Comparison of ENCODE assay signal across 8 cellular contexts in the genomic region with DNA sequence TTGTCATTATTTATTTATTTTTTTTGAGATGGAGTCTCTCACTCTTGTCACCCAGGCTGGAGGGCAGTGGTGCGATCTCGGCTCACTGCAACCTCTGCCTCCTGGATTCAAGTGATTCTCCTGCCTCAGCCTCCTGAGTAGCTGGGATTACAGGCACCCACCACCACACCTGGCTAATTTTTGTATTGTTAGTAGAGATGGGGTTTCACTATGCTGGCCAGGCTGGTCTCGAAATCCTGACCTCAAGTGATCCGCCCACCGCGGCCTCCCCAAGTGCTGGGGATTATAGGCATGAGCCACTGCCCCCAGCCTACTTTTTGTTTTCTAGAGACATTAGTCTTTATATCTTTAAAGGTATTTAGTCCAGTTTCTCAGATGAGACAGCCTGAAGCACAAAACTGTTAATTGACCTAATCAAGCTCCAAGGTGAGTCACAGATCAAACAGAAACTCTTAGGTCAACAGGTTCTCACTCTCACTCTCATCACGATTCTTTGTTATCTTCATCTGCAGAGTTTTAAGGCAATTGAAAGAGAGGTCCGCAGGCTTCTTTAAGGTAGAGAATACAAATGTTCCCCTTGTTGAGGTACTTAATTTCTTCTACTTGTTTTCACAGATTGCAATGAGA. TPM values are rescaled to one million over a fixed set of nuclear protein-coding genes. Genes with fewer than 3 reads are reported as not detected.
A peak's percentile ranks its signal among the peaks of the same experiment; 100 is the strongest.
DNase-seq lines count a peak whose midpoint lies in the region; ATAC-seq, FAIRE-seq and TF ChIP-seq lines count a peak whose summit lies in the region.
"Not testable (repeated sequence)": the region's sequence is repeated elsewhere in the genome, so short reads cannot be mapped to it uniquely, and the experiment has no call there.

No MANE protein-coding gene starts in this region.

- not testable (repeated sequence) for TF ChIP-seq POLR2A in endothelial cell of umbilical vein (IDR thresholded peaks at IDR 0.05; ENCODE audit: low read depth, low read length); HepG2 (IDR thresholded peaks at IDR 0.05; ENCODE audit: insufficient read depth in 1 of 2, low read depth in 2 of 2, low read length in 2 of 2); transverse colon (IDR thresholded peaks at IDR 0.05)

- FAIRE-seq in endothelial cell of umbilical vein (lab: Jason Lieb, UNC); HepG2 (lab: Jason Lieb, UNC): not testable (repeated sequence)

- H2AK5ac ChIP-seq in trophoblast cell (ENCODE audit: low read length) = not testable (repeated sequence)

- H4K12ac ChIP-seq in trophoblast cell (ENCODE audit: low read depth, low read length) = not testable (repeated sequence)

- not testable (repeated sequence) for TF ChIP-seq CTCF in endothelial cell of umbilical vein (IDR thresholded peaks at IDR 0.05; ENCODE audit: extremely low read depth in 1 of 2, insufficient read depth in 1 of 2, low read depth in 1 of 2, low read length in 2 of 2); HepG2 (CRISPR knock-in tag; IDR thresholded peaks at IDR 0.05); transverse colon (IDR thresholded peaks at IDR 0.05)

- H3K9me3 ChIP-seq in endothelial cell of umbilical vein (replicated peaks; ENCODE audit: control insufficient read depth, insufficient read depth, low read length); HepG2 (ENCODE audit: low read length); trophoblast cell (ENCODE audit: insufficient read depth, low read depth, low read length); transverse colon: not testable (repeated sequence)

- WGBS in HepG2 (ENCODE audit: low lambda C conversion rate) = 84% methylated on average over 8 of the region's 8 CpGs
- WGBS in trophoblast cell (ENCODE audit: extremely low coverage, insufficient coverage, insufficient read length) = no CpG with 5 or more reads among the region's 8 CpGs
- WGBS in transverse colon (ENCODE audit: low coverage in 1 of 2), 2 donors = 82 to 92% methylated on average over 3 to 8 of the region's 8 CpGs

- POLR2A ChIA-PET in activated CD4-positive, alpha-beta memory T cell treated with anti-CD3 and anti-CD28 coated beads, Interleukin-2, amount 10 ng/mL, durations not matched to agents 7 days and 5 days (lab: Charles Lee) = interaction anchor here (1.6 kb wide), 1 partner anchor 11 kb away, joined by 8 read pairs; no protein-coding TSS in a partner anchor
- POLR2A ChIA-PET in endothelial cell of umbilical vein (lab: Charles Lee) (interaction anchor here (0.6 kb wide), 1 partner anchor 18 kb away, joined by 4 read pairs; no protein-coding TSS in a partner anchor), HepG2 (lab: Yijun Ruan, JAX) (interaction anchor here (3.8 kb wide), 1 partner anchor 15 kb away, joined by 15 read pairs; no protein-coding TSS in a partner anchor)

- CTCF ChIA-PET in activated CD4-positive, alpha-beta memory T cell treated with anti-CD3 and anti-CD28 coated beads, Interleukin-2, amount 10 ng/mL, durations not matched to agents 7 days and 5 days (lab: Charles Lee); HepG2 (lab: Yijun Ruan, JAX; ENCODE audit: low intra/inter-chr PET ratio, low total read pairs): not testable (repeated sequence)
- CTCF ChIA-PET in endothelial cell of umbilical vein (lab: Charles Lee) = interaction anchor here (0.7 kb wide), 1 partner anchor 10 kb away, joined by 3 read pairs; no protein-coding TSS in a partner anchor

- H3K23ac ChIP-seq in trophoblast cell (ENCODE audit: low read length) = not testable (repeated sequence)

- ATAC-seq in HepG2 = not testable (repeated sequence)

- not testable (repeated sequence) for H3K9ac ChIP-seq in endothelial cell of umbilical vein (replicated peaks; ENCODE audit: extremely low read depth, insufficient read depth, low read length); trophoblast cell (ENCODE audit: low read length)
- peak overlapping the region; percentile 96; the same call in 1 of the 2 replicates for H3K9ac ChIP-seq in HepG2 (ENCODE audit: insufficient read depth, low read depth, low read length)

- in situ Hi-C loops in HepG2 (cut with HindIII; ENCODE audit: extremely low pct_ligation_motif_present, low pct_unique_long_range_greater_than_20kb); transverse colon (cut with MboI; ENCODE audit: low pct_ligation_motif_present in 1 of 4, low pct_unique_long_range_greater_than_20kb in 1 of 4, low sequenced_read_pairs in 3 of 4): not testable (repeated sequence)

- H3K4me3 ChIP-seq in endothelial cell of umbilical vein (replicated peaks in 1 of 3; ENCODE audit: insufficient read depth in 1 of 3, low read depth in 1 of 3, low read length in 3 of 3); HepG2 (replicated peaks in 1 of 3; ENCODE audit: insufficient read depth in 1 of 3, low read depth in 2 of 3, low read length in 3 of 3); trophoblast cell (ENCODE audit: low read depth, low read length); transverse colon: not testable (repeated sequence)

- H2BK5ac ChIP-seq in trophoblast cell (ENCODE audit: low read depth, low read length, poor library complexity) = not testable (repeated sequence)

- H4K91ac ChIP-seq in trophoblast cell (ENCODE audit: low read depth, low read length) = not testable (repeated sequence)

- peak overlapping the region; percentile 54 for H3K4me2 ChIP-seq in endothelial cell of umbilical vein (ENCODE audit: insufficient read depth, low read length)
- H3K4me2 ChIP-seq in HepG2 (ENCODE audit: low read depth, low read length) = peak overlapping the region; percentile 97
- not testable (repeated sequence) for H3K4me2 ChIP-seq in trophoblast cell (ENCODE audit: low read length)

- not testable (repeated sequence) for H4K20me1 ChIP-seq in endothelial cell of umbilical vein (replicated peaks; ENCODE audit: control insufficient read depth, extremely low read depth, insufficient read depth, low read length)
- H4K20me1 ChIP-seq in HepG2 (ENCODE audit: insufficient read depth, low read length) = peaks cover 49% of the 10 kb centered on the region

- H2AFZ ChIP-seq in endothelial cell of umbilical vein (ENCODE audit: low read depth, low read length); HepG2 (ENCODE audit: low read length); trophoblast cell (ENCODE audit: insufficient read depth, low read length, poor library complexity): not testable (repeated sequence)

- H3K18ac ChIP-seq in trophoblast cell (ENCODE audit: low read length) = not testable (repeated sequence)

- H3K27ac Mint-ChIP-seq in activated CD4-positive, alpha-beta memory T cell treated with anti-CD3 and anti-CD28 coated beads, Interleukin-2, amount 10 ng/mL, durations not matched to agents 7 days and 5 days = peak overlapping the region; percentile 56
- H3K27ac Mint-ChIP-seq in activated naive CD8-positive, alpha-beta T cell treated with anti-CD3 and anti-CD28 coated beads for 36 hours = peak overlapping the region; percentile 69

- H3K36me3 ChIP-seq in endothelial cell of umbilical vein (ENCODE audit: control insufficient read depth in 2 of 2, extremely low read depth in 1 of 2, insufficient read depth in 2 of 2, low read length in 2 of 2) (peaks cover 11 to 16% of the 10 kb centered on the region in 2 experiments), HepG2 (replicated peaks in 1 of 2; ENCODE audit: control insufficient read depth in 1 of 2, insufficient read depth in 2 of 2, low read length in 2 of 2) (peaks cover 17 to 46% of the 10 kb centered on the region in 2 experiments), transverse colon (peaks cover 0 to 15% (median 7%) of the 10 kb centered on the region in 4 donors)
- not testable (repeated sequence) for H3K36me3 ChIP-seq in trophoblast cell (ENCODE audit: control insufficient read depth in 1 of 2, insufficient read depth in 2 of 2, low read length in 2 of 2)

- not testable (repeated sequence) for H3K9me1 ChIP-seq in endothelial cell of umbilical vein (replicated peaks; ENCODE audit: control insufficient read depth, extremely low read depth, insufficient read depth, low read length)

- not testable (repeated sequence) for H3K27me3 ChIP-seq in endothelial cell of umbilical vein (ENCODE audit: control insufficient read depth in 2 of 2, insufficient read depth in 2 of 2, low read length in 2 of 2); HepG2 (ENCODE audit: control insufficient read depth in 1 of 2, insufficient read depth in 2 of 2, low read length in 2 of 2); trophoblast cell (ENCODE audit: insufficient read depth, low read length); transverse colon

- H3K4me1 ChIP-seq in endothelial cell of umbilical vein (ENCODE audit: control insufficient read depth, extremely low read depth, insufficient read depth, low read length) = peaks cover 56% of the 10 kb centered on the region
- H3K4me1 ChIP-seq in HepG2 (ENCODE audit: insufficient read depth, low read length) = peaks cover 72% of the 10 kb centered on the region
- peaks cover 2 to 17% of the 10 kb centered on the region in 2 experiments for H3K4me1 ChIP-seq in trophoblast cell (ENCODE audit: control insufficient read depth in 1 of 2, insufficient read depth in 2 of 2, low read length in 2 of 2)
- peaks cover 31 to 77% (median 51%) of the 10 kb centered on the region in 4 donors for H3K4me1 ChIP-seq in transverse colon

- peak overlapping the region; percentile 64 for H3K4ac ChIP-seq in trophoblast cell (ENCODE audit: low read depth, low read length)

- H2BK120ac ChIP-seq in trophoblast cell (ENCODE audit: insufficient read depth, low read length, poor library complexity) = not testable (repeated sequence)

- H3K14ac ChIP-seq in trophoblast cell (ENCODE audit: low read length) = not testable (repeated sequence)

- H2BK12ac ChIP-seq in trophoblast cell (ENCODE audit: low read length) = not testable (repeated sequence)

- not testable (repeated sequence) for H3K79me1 ChIP-seq in trophoblast cell (ENCODE audit: low read length)

- not testable (repeated sequence) for TF ChIP-seq EP300 in HepG2 (IDR thresholded peaks at IDR 0.05; ENCODE audit: low read depth in 2 of 2, low read length in 2 of 2); HepG2 (CRISPR knock-in tag; IDR thresholded peaks at IDR 0.05; ENCODE audit: borderline replicate concordance); transverse colon (IDR thresholded peaks at IDR 0.05; ENCODE audit: low read depth)

- H4K8ac ChIP-seq in trophoblast cell (ENCODE audit: low read depth, low read length) = not testable (repeated sequence)

- H3K9me3 Mint-ChIP-seq in activated CD4-positive, alpha-beta memory T cell treated with anti-CD3 and anti-CD28 coated beads, Interleukin-2, amount 10 ng/mL, durations not matched to agents 7 days and 5 days; activated naive CD8-positive, alpha-beta T cell treated with anti-CD3 and anti-CD28 coated beads for 36 hours: not testable (repeated sequence)

- not testable (repeated sequence) for H3K4me3 Mint-ChIP-seq in activated CD4-positive, alpha-beta memory T cell treated with anti-CD3 and anti-CD28 coated beads, Interleukin-2, amount 10 ng/mL, durations not matched to agents 7 days and 5 days; activated naive CD8-positive, alpha-beta T cell treated with anti-CD3 and anti-CD28 coated beads for 36 hours

- not testable (repeated sequence) for TF ChIP-seq RAD21 in HepG2 (CRISPR knock-in tag; IDR thresholded peaks at IDR 0.05)

- intact Hi-C loops in endothelial cell of umbilical vein (cut with micrococcal nuclease); HepG2 (cut with micrococcal nuclease; ENCODE audit: unreplicated experiment); transverse colon (cut with DNase I; ENCODE audit: low total_unique reads): not testable (repeated sequence)

- H3K4me1 Mint-ChIP-seq in activated CD4-positive, alpha-beta memory T cell treated with anti-CD3 and anti-CD28 coated beads, Interleukin-2, amount 10 ng/mL, durations not matched to agents 7 days and 5 days = peaks cover 79% of the 10 kb centered on the region
- peaks cover 75% of the 10 kb centered on the region for H3K4me1 Mint-ChIP-seq in activated naive CD8-positive, alpha-beta T cell treated with anti-CD3 and anti-CD28 coated beads for 36 hours

- peaks cover 97% of the 10 kb centered on the region for H3K79me2 ChIP-seq in endothelial cell of umbilical vein (ENCODE audit: control insufficient read depth, insufficient read depth, low read length)
- H3K79me2 ChIP-seq in HepG2 (ENCODE audit: insufficient read depth, low read length) = peaks cover 95% of the 10 kb centered on the region
- H3K79me2 ChIP-seq in trophoblast cell (ENCODE audit: control insufficient read depth, insufficient read depth, low read length, poor library complexity) = not testable (repeated sequence)

- H3K27me3 Mint-ChIP-seq in activated CD4-positive, alpha-beta memory T cell treated with anti-CD3 and anti-CD28 coated beads, Interleukin-2, amount 10 ng/mL, durations not matched to agents 7 days and 5 days; activated naive CD8-positive, alpha-beta T cell treated with anti-CD3 and anti-CD28 coated beads for 36 hours: not testable (repeated sequence)

- BruUV-seq in endothelial cell of umbilical vein (replicated peaks; lab: Mats Ljungman, UMichigan); HepG2 (replicated peaks; lab: Mats Ljungman, UMichigan): not testable (repeated sequence)

- H3K27ac ChIP-seq in endothelial cell of umbilical vein (ENCODE audit: insufficient read depth, low read depth, low read length) (peak overlapping the region; percentile 80), HepG2 (ENCODE audit: extremely low read length, insufficient read depth, low read length) (peak overlapping the region; percentile 85), transverse colon (peak overlapping the region; percentile 92 to 96 (median 94))
- H3K27ac ChIP-seq in trophoblast cell (ENCODE audit: low read depth, low read length) = not testable (repeated sequence)

- H3K36me3 Mint-ChIP-seq in activated CD4-positive, alpha-beta memory T cell treated with anti-CD3 and anti-CD28 coated beads, Interleukin-2, amount 10 ng/mL, durations not matched to agents 7 days and 5 days (ENCODE audit: low read depth) = peaks cover 71% of the 10 kb centered on the region
- H3K36me3 Mint-ChIP-seq in activated naive CD8-positive, alpha-beta T cell treated with anti-CD3 and anti-CD28 coated beads for 36 hours = peaks cover 67% of the 10 kb centered on the region

- peak; percentile 40 for DNase-seq in DMS53 treated with DMSO at 0.1 percent for 48 hours (lab: John Stamatoyannopoulos, UW; ENCODE audit: unreplicated experiment)
- DNase-seq in NCI-H69 (lab: John Stamatoyannopoulos, UW) = peak; percentile 28
- not testable (repeated sequence) for DNase-seq in activated CD4-positive, alpha-beta memory T cell treated with anti-CD3 and anti-CD28 coated beads, Interleukin-2, amount 10 ng/mL, durations not matched to agents 7 days and 5 days; activated naive CD8-positive, alpha-beta T cell treated with anti-CD3 and anti-CD28 coated beads for 36 hours; endothelial cell of umbilical vein (ENCODE audit: low read depth, low spot score); trophoblast cell; transverse colon
- peak; percentile 52 for DNase-seq in HepG2 (ENCODE audit: low spot score)

- dilution Hi-C loops in endothelial cell of umbilical vein (cut with MboI; ENCODE audit: extremely low pct_ligation_motif_present, low sequenced_read_pairs) = not testable (repeated sequence)

RNA-seq across cellular contexts. Expression of gene CDR2, which starts 6.1 kb away (rescaled TPM):
- 10 to 100 TPM; 43.1 to 43.9 TPM for total RNA-seq in activated CD4-positive, alpha-beta memory T cell treated with anti-CD3 and anti-CD28 coated beads, Interleukin-2, amount 10 ng/mL, durations not matched to agents 7 days and 5 days
- 10 to 100 TPM; 31.6 to 34.7 TPM for total RNA-seq in activated naive CD8-positive, alpha-beta T cell treated with anti-CD3 and anti-CD28 coated beads for 36 hours
- total RNA-seq in endothelial cell of umbilical vein (58.9 and 61.9 TPM in 2 replicates), HepG2 (2016; rRNA removed; fragmentation: Illumina TruSeq; extraction: Trizol) (59.0 and 76.7 TPM in 2 replicates), transverse colon (100 to 1,000 TPM in 1 of 4 donors, 10 to 100 TPM in 3; 21.7 to 317 (median 24.1) TPM)
- polyA plus RNA-seq in endothelial cell of umbilical vein (29.7 and 35.3 TPM in 2 replicates), HepG2 (2011; rRNA removed) (67.5 and 78.9 TPM in 2 replicates)
- 48.8 and 51.7 TPM in 2 replicates for polyA plus RNA-seq in endothelial cell of umbilical vein (2011; cell fraction: cytosol; rRNA removed)
- 43.0 and 46.3 TPM in 2 replicates for polyA plus RNA-seq in endothelial cell of umbilical vein (2011; cell fraction: nucleus; rRNA removed)
- 39.2 and 43.2 TPM in 2 replicates for polyA plus RNA-seq in endothelial cell of umbilical vein (2012)
- 42.5 and 44.7 TPM in 2 replicates for polyA minus RNA-seq in endothelial cell of umbilical vein
- 8.6 TPM for polyA minus RNA-seq in endothelial cell of umbilical vein (2011; cell fraction: cytosol; rRNA and poly(A)+ RNA removed)
- polyA minus RNA-seq in endothelial cell of umbilical vein (2011; cell fraction: nucleus; rRNA and poly(A)+ RNA removed) = 19.7 and 22.6 TPM in 2 replicates
- 20.7 and 23.8 TPM in 2 replicates for total RNA-seq in HepG2 (2016; cell fraction: cytosol; rRNA removed; fragmentation: Illumina TruSeq; extraction: Trizol; ENCODE audit: low read depth)
- 60.0 and 73.9 TPM in 2 replicates for total RNA-seq in HepG2 (2016; cell fraction: insoluble cytoplasmic fraction; rRNA removed; fragmentation: Illumina TruSeq; extraction: Trizol)
- total RNA-seq in HepG2 (2016; cell fraction: membrane; rRNA removed; fragmentation: Illumina TruSeq; extraction: Trizol) = 44.0 and 46.8 TPM in 2 replicates
- total RNA-seq in HepG2 (2016; cell fraction: nucleus; rRNA removed; fragmentation: Illumina TruSeq; extraction: Trizol) = 34.8 and 41.9 TPM in 2 replicates
- 60.0 and 71.4 TPM in 2 replicates for polyA plus RNA-seq in HepG2 (2011; cell fraction: cytosol; rRNA removed)
- 32.2 and 35.4 TPM in 2 replicates for polyA plus RNA-seq in HepG2 (2011; cell fraction: nucleus; rRNA removed)
- 42.9 and 53.6 TPM in 2 replicates for polyA plus RNA-seq in HepG2 (2012)
- polyA plus RNA-seq in HepG2 (2016; cell fraction: cytosol; fragmentation: Illumina TruSeq; extraction: Trizol; ENCODE audit: low read depth) = 9.2 and 11.4 TPM in 2 replicates
- polyA plus RNA-seq in HepG2 (2016; cell fraction: insoluble cytoplasmic fraction; fragmentation: Illumina TruSeq; extraction: Trizol; ENCODE audit: low read depth) = 89.8 and 91.4 TPM in 2 replicates
- 27.9 and 34.0 TPM in 2 replicates for polyA plus RNA-seq in HepG2 (2016; cell fraction: membrane; fragmentation: Illumina TruSeq; extraction: Trizol; ENCODE audit: low read depth)
- 73.8 and 74.1 TPM in 2 replicates for polyA plus RNA-seq in HepG2 (2016; cell fraction: nucleus; fragmentation: Illumina TruSeq; extraction: Trizol; ENCODE audit: insufficient read depth, low read depth)
- polyA minus RNA-seq in HepG2 (2011; rRNA and poly(A)+ RNA removed; ENCODE audit: low replicate concordance) = 12.4 and 45.2 TPM in 2 replicates
- polyA minus RNA-seq in HepG2 (2011; cell fraction: cytosol; rRNA and poly(A)+ RNA removed) = 55.0 and 56.7 TPM in 2 replicates
- 52.0 and 54.7 TPM in 2 replicates for polyA minus RNA-seq in HepG2 (2011; cell fraction: nucleus; rRNA and poly(A)+ RNA removed)
- 28.9 and 29.8 TPM in 2 replicates for polyA plus RNA-seq in trophoblast cell (2013)
